In genomic region chr17:44899074-44899782, GRCh38 we compare ENCODE assay signal across 8 cellular contexts.
DNase-seq lines count a peak whose midpoint lies in the region; ATAC-seq lines count a peak whose summit lies in the region.

TSS of gene EFTUD2 (minus strand) at chr17:44899445. CDS start at chr17:44894521, 4,924 bp downstream.

- peaks cover 30% of the 10 kb centered on the region for H3K4me1 Mint-ChIP-seq in central memory CD8-positive, alpha-beta T cell

- H3K9me3 Mint-ChIP-seq in central memory CD8-positive, alpha-beta T cell: no peaks in the 10 kb centered on the region

- H3K27me3 Mint-ChIP-seq in central memory CD8-positive, alpha-beta T cell: no peaks in the 10 kb centered on the region

- DNase-seq in NCI-H446 treated with DMSO at 0.1 percent for 48 hours (lab: John Stamatoyannopoulos, UW) (peak; percentile 86), islet precursor cell (peak; percentile 96)
- DNase-seq in central memory CD8-positive, alpha-beta T cell (ENCODE audit: low spot score in 2 of 2): peak; percentile 94 to 97
- DNase-seq in stimulated activated CD4-positive, alpha-beta T cell treated with anti-CD3 and anti-CD28 coated beads, Interleukin-12 subunit alpha, Interleukin-12 subunit beta, amount 100 ng/mL, for 48 hours (ENCODE audit: low read depth in 2 of 3, low spot score in 1 of 3): peak; percentile 85 to 92 (median 88)

- peak within 1 kb of the TSS; percentile 92 for H2AFZ ChIP-seq in ACC112 (ENCODE audit: low read length, unreplicated experiment)

- H3K4me3 ChIP-seq in ACC112 (ENCODE audit: low read depth, low read length): peak within 1 kb of the TSS; percentile 92

- H3K27ac ChIP-seq in ACC112 (ENCODE audit: low read depth, low read length): peak within 1 kb of the TSS; percentile 92

- no peaks in the 10 kb centered on the region for H3K27me3 ChIP-seq in ACC112 (ENCODE audit: insufficient read depth, low read length)

- H3K27ac Mint-ChIP-seq in central memory CD8-positive, alpha-beta T cell (ENCODE audit: low read depth): peak within 1 kb of the TSS; percentile 99

- H3K36me3 Mint-ChIP-seq in central memory CD8-positive, alpha-beta T cell (ENCODE audit: insufficient read depth): peaks cover 28% of the 10 kb centered on the region

- peaks cover 36% of the 10 kb centered on the region for H3K79me2 ChIP-seq in ACC112 (ENCODE audit: control insufficient read depth, insufficient read depth, low read length, unreplicated experiment)

- peak; percentile 76 for ATAC-seq in GM19023 (IDR thresholded peaks at IDR 0.05; ENCODE audit: unreplicated experiment)
- peak; percentile 80 for ATAC-seq in HG03280 (IDR thresholded peaks at IDR 0.05; ENCODE audit: unreplicated experiment)
- peak; percentile 88 to 90 for ATAC-seq in activated CD4-positive, CD25-positive, alpha-beta regulatory T cell treated with anti-CD3 and anti-CD28 coated beads, Interleukin-2, amount 50 U/mL, for 24 hours
- ATAC-seq in central memory CD8-positive, alpha-beta T cell (replicated peaks; ENCODE audit: extremely low read depth, poor library complexity, severe bottlenecking): peak; percentile 94

- peak within 1 kb of the TSS; percentile 84 for H3K4me3 Mint-ChIP-seq in central memory CD8-positive, alpha-beta T cell

- peaks cover 5% of the 10 kb centered on the region; the same call in 1 of the 2 replicates for H3K36me3 ChIP-seq in ACC112 (ENCODE audit: insufficient read depth, low read length)

- H3K4me1 ChIP-seq in ACC112 (ENCODE audit: control insufficient read depth, insufficient read depth, low read length, unreplicated experiment): peaks cover 28% of the 10 kb centered on the region

Comparison
In these comparisons a context has a peak if more than half of its experiments do, and no peak if none do; other contexts are left out.
1. Peak in every context shown above with its lines: DNase-seq, ATAC-seq, H3K4me3 ChIP-seq and H3K27ac ChIP-seq.